Comparison of ENCODE assay signal across 11 cellular contexts in the genomic region with DNA sequence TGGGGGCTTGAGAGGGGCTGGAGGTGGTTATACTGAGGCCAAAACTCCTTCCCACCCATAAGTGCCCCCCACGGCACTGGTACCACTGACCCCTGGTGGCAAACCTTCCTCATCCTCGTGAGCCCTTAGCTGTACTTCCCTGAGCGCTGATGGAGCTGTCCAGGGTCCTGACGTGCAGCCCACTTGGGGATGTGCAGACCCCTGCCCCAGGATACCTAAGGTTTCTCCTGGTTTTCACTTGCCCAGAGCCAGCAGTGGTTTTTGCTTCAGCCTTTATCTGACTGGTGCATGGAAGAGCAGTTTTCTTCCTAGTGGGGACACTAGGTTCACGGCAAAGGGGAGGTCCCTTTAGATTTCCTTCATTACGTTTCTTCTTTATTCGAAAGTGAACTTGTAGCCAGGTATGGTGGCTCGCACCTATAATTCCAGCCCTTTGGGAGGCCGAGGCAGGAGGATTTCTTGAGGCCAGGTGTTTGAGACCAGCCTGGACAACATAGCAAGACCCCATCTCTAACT. TPM values are rescaled to one million over a fixed set of nuclear protein-coding genes. Genes with fewer than 3 reads are reported as not detected.
A peak's percentile ranks its signal among the peaks of the same experiment; 100 is the strongest.
DNase-seq lines count a peak whose midpoint lies in the region; ATAC-seq and TF ChIP-seq lines count a peak whose summit lies in the region.
"Had no signal": no experiment of that assay in that cellular context is flagged by ENCODE, and none has a peak within 500 bp of the region (broad histone marks: within the 10 kb centered on the region; RNA-seq: fewer than 3 reads in every experiment).

No MANE protein-coding gene starts in this region.

- no peak overlapping the region for H2BK5ac ChIP-seq in mesenchymal stem cell (ENCODE audit: low read depth, low read length, poor library complexity, severe bottlenecking)

- no peaks in the 10 kb centered on the region for H3K4me1 Mint-ChIP-seq in activated CD8-positive, alpha-beta T cell treated with anti-CD3 and anti-CD28 coated beads for 36 hours (ENCODE audit: low read depth)
- H3K4me1 Mint-ChIP-seq: central memory CD8-positive, alpha-beta T cell; T-cell had no signal

- H3K4me3 ChIP-seq in Jurkat, Clone E6-1 (ENCODE audit: low read length), result no peak overlapping the region
- H3K4me3 ChIP-seq in mesenchymal stem cell (ENCODE audit: insufficient read depth in 1 of 2, low read depth in 1 of 2, low read length in 2 of 2), result no peak overlapping the region
- H3K4me3 ChIP-seq: lung had no signal

- ATAC-seq in activated CD8-positive, alpha-beta T cell treated with anti-CD3 and anti-CD28 coated beads for 36 hours, result no peak
- no peak for ATAC-seq in GM21528 (IDR thresholded peaks at IDR 0.05; ENCODE audit: low FRiP score, unreplicated experiment)
- ATAC-seq: T-cell had no signal

- H3K9me3 Mint-ChIP-seq in activated CD8-positive, alpha-beta T cell treated with anti-CD3 and anti-CD28 coated beads for 36 hours, result no peaks in the 10 kb centered on the region
- H3K9me3 Mint-ChIP-seq: central memory CD8-positive, alpha-beta T cell; T-cell had no signal

- intact Hi-C loops in activated CD8-positive, alpha-beta T cell treated with anti-CD3 and anti-CD28 coated beads for 36 hours (cut with micrococcal nuclease), result loop anchor here (5.0 kb wide), 1 partner anchor 351 kb away; no protein-coding TSS in a partner anchor

- H2BK15ac ChIP-seq in mesenchymal stem cell (ENCODE audit: low read depth, poor library complexity, severe bottlenecking), result no peak overlapping the region

- no peak overlapping the region for H3K27ac Mint-ChIP-seq in activated CD8-positive, alpha-beta T cell treated with anti-CD3 and anti-CD28 coated beads for 36 hours
- H3K27ac Mint-ChIP-seq: T-cell had no signal

- H3K14ac ChIP-seq in mesenchymal stem cell (ENCODE audit: low read length in 2 of 2), result no peak overlapping the region

- POLR2A ChIA-PET in activated CD8-positive, alpha-beta T cell treated with anti-CD3 and anti-CD28 coated beads for 36 hours (lab: Charles Lee), result no interaction called here

- no peak overlapping the region for H4K91ac ChIP-seq in mesenchymal stem cell (ENCODE audit: low read length)

- no peak overlapping the region for H3K27ac ChIP-seq in mesenchymal stem cell (ENCODE audit: low read length, poor library complexity, severe bottlenecking)

- H2AK5ac ChIP-seq in mesenchymal stem cell (ENCODE audit: low read length, severe bottlenecking), result no peak overlapping the region

- H3K27me3 ChIP-seq in mesenchymal stem cell (ENCODE audit: control insufficient read depth in 1 of 2, insufficient read depth in 1 of 2, low read length in 2 of 2), result peaks cover 22 to 65% of the 10 kb centered on the region in 2 experiments

- H3K23ac ChIP-seq in mesenchymal stem cell (ENCODE audit: low read length in 2 of 2), result no peak overlapping the region

- H3K36me3 Mint-ChIP-seq in activated CD8-positive, alpha-beta T cell treated with anti-CD3 and anti-CD28 coated beads for 36 hours (ENCODE audit: low read depth), result no peaks in the 10 kb centered on the region
- H3K36me3 Mint-ChIP-seq: T-cell had no signal

- H3K4me2 ChIP-seq in mesenchymal stem cell (ENCODE audit: low read length, poor library complexity, severe bottlenecking), result no peak overlapping the region

- no peaks in the 10 kb centered on the region for H3K9me3 ChIP-seq in mesenchymal stem cell (ENCODE audit: control insufficient read depth, low read length)

- DNase-seq in ELR (ENCODE audit: low read depth) (peak; percentile 32), mesenchymal stem cell (peak; percentile 12), NCI-H2029 treated with DMSO at 0.1 percent for 48 hours (lab: John Stamatoyannopoulos, UW) (no peak), activated gamma-delta T cell treated with Interleukin-2 at 50 U/mL for 16 hours (no peak), hepatic stellate cell (ENCODE audit: low spot score) (no peak)
- peak; percentile 40 for DNase-seq in Jurkat, Clone E6-1 (ENCODE audit: low read depth, low spot score)
- DNase-seq in activated CD8-positive, alpha-beta T cell treated with anti-CD3 and anti-CD28 coated beads for 36 hours, result peak; percentile 42

- H4K8ac ChIP-seq in mesenchymal stem cell (ENCODE audit: low read length), result no peak overlapping the region

- TF ChIP-seq CTCF in activated CD8-positive, alpha-beta T cell treated with anti-CD3 and anti-CD28 coated beads for 36 hours (IDR thresholded peaks at IDR 0.05), result no peak

- CTCF ChIA-PET in activated CD8-positive, alpha-beta T cell treated with anti-CD3 and anti-CD28 coated beads for 36 hours (lab: Charles Lee), result interaction anchor here (1.1 to 5.1 kb wide), 5 partner anchors 10 to 352 kb away, joined by 4 to 39 read pairs (median 5); no protein-coding TSS in a partner anchor

- no peak overlapping the region for H3K4me3 Mint-ChIP-seq in activated CD8-positive, alpha-beta T cell treated with anti-CD3 and anti-CD28 coated beads for 36 hours
- H3K4me3 Mint-ChIP-seq: central memory CD8-positive, alpha-beta T cell; T-cell had no signal

- H2BK120ac ChIP-seq in mesenchymal stem cell (ENCODE audit: low read depth, low read length), result no peak overlapping the region

- H3K9ac ChIP-seq in mesenchymal stem cell (ENCODE audit: low read length), result no peak overlapping the region

- 44% methylated on average over 8 of the region's 9 CpGs for WGBS in mesenchymal stem cell

- H2BK12ac ChIP-seq in mesenchymal stem cell (ENCODE audit: low read length in 2 of 2), result no peak overlapping the region

- H3K27me3 Mint-ChIP-seq in activated CD8-positive, alpha-beta T cell treated with anti-CD3 and anti-CD28 coated beads for 36 hours, result peaks cover 4% of the 10 kb centered on the region

- H3K18ac ChIP-seq in mesenchymal stem cell (ENCODE audit: low read depth in 1 of 2, low read length in 2 of 2), result no peak overlapping the region

- H3K79me1 ChIP-seq in mesenchymal stem cell (replicated peaks; ENCODE audit: low read length, poor library complexity, severe bottlenecking), result no peaks in the 10 kb centered on the region

- no peak overlapping the region for H3K4ac ChIP-seq in mesenchymal stem cell (ENCODE audit: low read depth in 1 of 2, low read length in 2 of 2)

- H3K4me1 ChIP-seq in mesenchymal stem cell (ENCODE audit: control insufficient read depth, insufficient read depth, low read depth, low read length), result no peaks in the 10 kb centered on the region

- H3K36me3 ChIP-seq in mesenchymal stem cell (ENCODE audit: control insufficient read depth in 1 of 2, insufficient read depth in 2 of 2, low read depth in 1 of 2, low read length in 2 of 2), result no peaks in the 10 kb centered on the region

- H2AFZ ChIP-seq in mesenchymal stem cell (ENCODE audit: low read depth, low read length), result no peak overlapping the region

RNA-seq across cellular contexts. Expression of a gene that starts 28.7 kb away (rescaled TPM):
- 14.2 TPM for polyA plus RNA-seq in Jurkat, Clone E6-1 (2012; ENCODE audit: insufficient read depth, insufficient read length)
- 1 to 10 TPM; 8.3 to 8.8 TPM for total RNA-seq in activated CD8-positive, alpha-beta T cell treated with anti-CD3 and anti-CD28 coated beads for 36 hours
- 16.1 TPM for polyA plus RNA-seq in mesenchymal stem cell (2013, experiment 1 of 2)
- 19.5 TPM for polyA plus RNA-seq in mesenchymal stem cell (2013, experiment 2 of 2)

Comparison
In these comparisons a context has a peak if more than half of its experiments do, and no peak if none do; other contexts are left out.
1. DNase-seq: peak in ELR (single experiment), Jurkat, Clone E6-1 (single experiment), activated CD8-positive, alpha-beta T cell treated with anti-CD3 and anti-CD28 coated beads for 36 hours (single experiment) and mesenchymal stem cell (single experiment); none in NCI-H2029 treated with DMSO at 0.1 percent for 48 hours (single experiment), activated gamma-delta T cell treated with Interleukin-2 at 50 U/mL for 16 hours (single experiment) and hepatic stellate cell (single experiment).